ENCODE assay signal across 9 cellular contexts in genomic region chr11:125902315-125902926, GRCh38. TPM values are rescaled to one million over a fixed set of nuclear protein-coding genes. Genes with fewer than 3 reads are reported as not detected.
DNase-seq lines count a peak whose midpoint lies in the region; TF ChIP-seq lines count a peak whose summit lies in the region.
"Had no signal": no experiment of that assay in that cellular context is flagged by ENCODE, and none has a peak within 500 bp of the region (broad histone marks: within the 10 kb centered on the region; RNA-seq: fewer than 3 reads in every experiment).

No MANE protein-coding gene starts in this region.

- peaks cover 8 to 19% (median 18%) of the 10 kb centered on the region in 3 donors for H3K27me3 ChIP-seq in skeletal muscle tissue (ENCODE audit: control insufficient read depth in 3 of 3, insufficient read depth in 3 of 3, low read length in 3 of 3)

- H3K27ac ChIP-seq in VCaP (peak overlapping the region; percentile 81), skeletal muscle tissue (ENCODE audit: low read depth, low read length) (peak overlapping the region; percentile 93)

- H3K4me3 ChIP-seq in skeletal muscle tissue (ENCODE audit: low read length in 3 of 3) = peak overlapping the region; percentile 89 to 96 (median 91)

- no peak for DNase-seq in HEK293T (ENCODE audit: extremely low spot score)
- no peak for DNase-seq in glutamatergic neuron
- no peak for DNase-seq in activated effector memory CD4-positive, alpha-beta T cell treated with anti-CD3 and anti-CD28 coated beads, Interleukin-2, amount 50 U/mL, for 16 hours
- no peak for DNase-seq in SHP77 treated with DMSO at 0.1 percent for 48 hours (lab: John Stamatoyannopoulos, UW)
- DNase-seq in islet precursor cell = no peak
- DNase-seq in AML-193 (lab: John Stamatoyannopoulos, UW) = no peak

- peaks cover 8% of the 10 kb centered on the region for H3K36me3 Mint-ChIP-seq in glutamatergic neuron (ENCODE audit: unreplicated experiment)

- peaks cover 6% of the 10 kb centered on the region for H3K4me1 Mint-ChIP-seq in glutamatergic neuron (ENCODE audit: low read depth, unreplicated experiment)

- peak overlapping the region; percentile 88 to 95 (median 90) for H3K9ac ChIP-seq in skeletal muscle tissue (ENCODE audit: low read depth in 1 of 3, low read length in 3 of 3)

- peaks cover 13 to 16% (median 16%) of the 10 kb centered on the region in 3 donors for H3K4me1 ChIP-seq in skeletal muscle tissue (ENCODE audit: control insufficient read depth in 3 of 3, insufficient read depth in 3 of 3, low read length in 3 of 3)

- POLR2A ChIA-PET in HEK293T (lab: Yijun Ruan, JAX) = interaction anchor here (0.8 to 2.0 kb wide), 11 partner anchors 10 to 380 kb away, joined by 3 to 27 read pairs (median 4); partner anchors contain the start of genes FAM118B, FOXRED1, HYLS1 and RPUSD4

- H3K9me3 Mint-ChIP-seq in glutamatergic neuron (ENCODE audit: unreplicated experiment) = peaks cover 8% of the 10 kb centered on the region

- H3K27me3 Mint-ChIP-seq in glutamatergic neuron (ENCODE audit: unreplicated experiment) = no peaks in the 10 kb centered on the region

- H3K9me3 ChIP-seq in skeletal muscle tissue (ENCODE audit: control insufficient read depth in 3 of 3, low read length in 3 of 3) = no peaks in the 10 kb centered on the region

- H3K27ac Mint-ChIP-seq in glutamatergic neuron (ENCODE audit: unreplicated experiment) = peak overlapping the region; percentile 85

- CTCF ChIA-PET in HEK293T (lab: Yijun Ruan, JAX) = interaction anchor here (0.8 to 1.3 kb wide), 2 partner anchors 15 to 21 kb away, joined by 3 to 5 read pairs; no protein-coding TSS in a partner anchor

- H3K36me3 ChIP-seq in skeletal muscle tissue (ENCODE audit: control insufficient read depth in 3 of 3, insufficient read depth in 3 of 3, low read length in 3 of 3) = peaks cover 6 to 11% (median 7%) of the 10 kb centered on the region in 3 donors

- H3K4me3 Mint-ChIP-seq in glutamatergic neuron (ENCODE audit: unreplicated experiment) = peak overlapping the region; percentile 88

- TF ChIP-seq CTCF in VCaP (conservative IDR thresholded peaks at IDR 0.05) (no peak), glutamatergic neuron (IDR thresholded peaks at IDR 0.05; ENCODE audit: partially characterized antibody, unreplicated experiment) (no peak)

TF ChIP-seq in HEK293T, 16 proteins besides CTCF, POLR2A, EP300 and RAD21:
- TF ChIP-seq FOXK2 (IDR thresholded peaks at IDR 0.05) = no peak
- peak; percentile 70 for TF ChIP-seq ZNF384 (IDR thresholded peaks at IDR 0.05)

RNA-seq across cellular contexts. Expression of gene PUS3, which starts 0.6 kb away (rescaled TPM):
- total RNA-seq in glutamatergic neuron (ENCODE audit: unreplicated experiment) (12.6 TPM), skeletal muscle tissue (8.4 TPM)

RNA-seq across cellular contexts. Expression of gene DDX25, which starts 1.9 kb away (rescaled TPM):
- total RNA-seq in glutamatergic neuron (ENCODE audit: unreplicated experiment) = 11.3 TPM
- total RNA-seq in skeletal muscle tissue = under 0.01 TPM

RNA-seq across cellular contexts. Expression of gene HYLS1, which starts 15.0 kb away (rescaled TPM):
- 4.7 TPM for total RNA-seq in glutamatergic neuron (ENCODE audit: unreplicated experiment)
- 5.2 TPM for total RNA-seq in skeletal muscle tissue

RNA-seq across cellular contexts. Expression of gene VSIG10L2, which starts 43.4 kb away (rescaled TPM):
- total RNA-seq in glutamatergic neuron (ENCODE audit: unreplicated experiment) (not detected), skeletal muscle tissue (not detected)
- total RNA-seq: temporal lobe had no signal

Comparison
In these comparisons a context has a peak if more than half of its experiments do, and no peak if none do; other contexts are left out.
1. RNA of gene DDX25, which starts 1.9 kb away (total RNA-seq): 11.3 TPM in glutamatergic neuron (single experiment); under 0.01 TPM in skeletal muscle tissue (single experiment); every median in the first group is over 10 times any median in the second.